ENCODE assay signal across 8 cellular contexts in genomic region chr4:80125252-80126177, GRCh38.
DNase-seq lines count a peak whose midpoint lies in the region; ATAC-seq and TF ChIP-seq lines count a peak whose summit lies in the region.

No MANE protein-coding gene starts in this region.

- H4K20me1 ChIP-seq in DND-41 (ENCODE audit: insufficient read depth, low read length) = no peaks in the 10 kb centered on the region

- H3K4me3 ChIP-seq in DND-41 (ENCODE audit: low read depth in 1 of 2, low read length in 2 of 2) = peak overlapping the region in 1 of 2 experiments; percentile 36; a peak in 2 of 4 replicates

- H3K4me1 ChIP-seq in DND-41 (ENCODE audit: insufficient read depth, low read length) = peaks cover 70% of the 10 kb centered on the region

- H3K36me3 ChIP-seq in DND-41 (ENCODE audit: insufficient read depth, low read length) = no peaks in the 10 kb centered on the region

- peak; percentile 82 for TF ChIP-seq CTCF in DND-41 (IDR thresholded peaks at IDR 0.05; ENCODE audit: borderline replicate concordance, extremely low read depth, low read length, poor library complexity, severe bottlenecking)
- peak; percentile 58 for TF ChIP-seq CTCF in LNCAP (IDR thresholded peaks at IDR 0.05)

- peak overlapping the region; percentile 60 for H3K4me2 ChIP-seq in DND-41 (ENCODE audit: insufficient read depth, low read length)

- ATAC-seq in DND-41 (ENCODE audit: insufficient read depth, low read depth) (peak; percentile 88), GM21360 (IDR thresholded peaks at IDR 0.05; ENCODE audit: unreplicated experiment) (peak; percentile 65)

- H3K27ac ChIP-seq in DND-41 (ENCODE audit: low read length) = peak overlapping the region; percentile 97

- H3K9ac ChIP-seq in DND-41 (ENCODE audit: low read depth, low read length) = peak overlapping the region; percentile 58

- no peaks in the 10 kb centered on the region for H3K9me3 ChIP-seq in DND-41 (ENCODE audit: insufficient read depth, low read length, severe bottlenecking)

- H3K27me3 ChIP-seq in DND-41 (ENCODE audit: insufficient read depth, low read length, poor library complexity) = no peaks in the 10 kb centered on the region

- DNase-seq in DND-41 (peak; percentile 57), fibroblast of peridontal ligament (ENCODE audit: extremely low read depth) (peak; percentile 66), DMS114 treated with DMSO at 0.1 percent for 48 hours (lab: John Stamatoyannopoulos, UW; ENCODE audit: unreplicated experiment) (no peak)
- DNase-seq in activated CD4-positive, alpha-beta T cell treated with anti-CD3 and anti-CD28 coated beads, Interleukin-2, amount 50 U/mL, for 1 hour = peak; percentile 28
- peak; percentile 4 to 81 (median 35) for DNase-seq in stimulated activated naive CD4-positive, alpha-beta T cell (lab: John Stamatoyannopoulos, UW)
- no peak for DNase-seq in stimulated activated CD8-positive, alpha-beta memory T cell treated with anti-CD3 and anti-CD28 coated beads, Interleukin-4, amount 100 ng/mL, for 48 hours

- H3K79me2 ChIP-seq in DND-41 (ENCODE audit: insufficient read depth, low read length) = no peaks in the 10 kb centered on the region

- H2AFZ ChIP-seq in DND-41 (ENCODE audit: low read depth, low read length) = peak overlapping the region; percentile 55

Comparison
In these comparisons a context has a peak if more than half of its experiments do, and no peak if none do; other contexts are left out.
1. DNase-seq: peak in DND-41 (single experiment), activated CD4-positive, alpha-beta T cell treated with anti-CD3 and anti-CD28 coated beads, Interleukin-2, amount 50 U/mL, for 1 hour (single experiment), fibroblast of peridontal ligament (single experiment) and stimulated activated naive CD4-positive, alpha-beta T cell (6 of 6); none in stimulated activated CD8-positive, alpha-beta memory T cell treated with anti-CD3 and anti-CD28 coated beads, Interleukin-4, amount 100 ng/mL, for 48 hours (single experiment) and DMS114 treated with DMSO at 0.1 percent for 48 hours (single experiment).